8 cellular contexts compared by ENCODE assay signal in the genomic region with DNA sequence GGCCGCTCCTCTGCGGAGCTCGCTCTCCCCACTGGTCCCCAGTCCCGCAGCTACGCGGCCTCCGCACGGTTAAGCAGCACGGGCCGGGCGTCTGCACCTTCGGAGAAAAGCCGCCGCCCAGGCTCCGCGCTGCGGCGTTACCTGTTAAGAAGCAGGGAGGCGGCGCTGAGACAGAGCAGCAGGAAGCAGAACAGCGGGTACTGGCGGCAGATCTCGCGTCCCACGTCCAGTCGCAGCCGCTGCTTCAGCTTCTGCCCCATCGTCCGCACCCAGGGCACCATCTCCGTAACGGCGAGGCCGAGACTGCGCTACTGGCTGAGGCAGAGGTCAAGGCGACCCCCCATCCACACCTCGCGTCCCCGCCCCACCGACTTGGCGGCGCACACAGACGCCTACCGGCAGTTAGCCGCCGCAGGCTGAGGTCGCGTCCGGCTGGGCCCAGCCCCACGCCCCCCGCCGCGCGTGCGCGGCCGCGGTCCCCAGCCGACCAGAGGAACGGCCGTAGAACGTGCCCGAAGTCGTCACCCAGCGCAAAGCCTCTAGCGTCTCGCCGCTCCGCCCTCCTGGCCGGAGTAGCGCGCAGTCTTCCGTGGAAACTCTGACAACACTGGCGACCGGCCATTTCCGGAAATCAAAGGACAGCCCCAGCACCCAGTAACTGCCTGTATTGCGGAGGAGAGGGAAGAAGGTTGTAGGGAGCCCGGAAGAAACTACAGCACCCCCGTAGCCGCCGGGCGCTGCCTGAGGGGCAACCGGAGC. TPM values are rescaled to one million over a fixed set of nuclear protein-coding genes. Genes with fewer than 3 reads are reported as not detected.
DNase-seq lines count a peak whose midpoint lies in the region; ATAC-seq and TF ChIP-seq lines count a peak whose summit lies in the region.

A gene with protein sequence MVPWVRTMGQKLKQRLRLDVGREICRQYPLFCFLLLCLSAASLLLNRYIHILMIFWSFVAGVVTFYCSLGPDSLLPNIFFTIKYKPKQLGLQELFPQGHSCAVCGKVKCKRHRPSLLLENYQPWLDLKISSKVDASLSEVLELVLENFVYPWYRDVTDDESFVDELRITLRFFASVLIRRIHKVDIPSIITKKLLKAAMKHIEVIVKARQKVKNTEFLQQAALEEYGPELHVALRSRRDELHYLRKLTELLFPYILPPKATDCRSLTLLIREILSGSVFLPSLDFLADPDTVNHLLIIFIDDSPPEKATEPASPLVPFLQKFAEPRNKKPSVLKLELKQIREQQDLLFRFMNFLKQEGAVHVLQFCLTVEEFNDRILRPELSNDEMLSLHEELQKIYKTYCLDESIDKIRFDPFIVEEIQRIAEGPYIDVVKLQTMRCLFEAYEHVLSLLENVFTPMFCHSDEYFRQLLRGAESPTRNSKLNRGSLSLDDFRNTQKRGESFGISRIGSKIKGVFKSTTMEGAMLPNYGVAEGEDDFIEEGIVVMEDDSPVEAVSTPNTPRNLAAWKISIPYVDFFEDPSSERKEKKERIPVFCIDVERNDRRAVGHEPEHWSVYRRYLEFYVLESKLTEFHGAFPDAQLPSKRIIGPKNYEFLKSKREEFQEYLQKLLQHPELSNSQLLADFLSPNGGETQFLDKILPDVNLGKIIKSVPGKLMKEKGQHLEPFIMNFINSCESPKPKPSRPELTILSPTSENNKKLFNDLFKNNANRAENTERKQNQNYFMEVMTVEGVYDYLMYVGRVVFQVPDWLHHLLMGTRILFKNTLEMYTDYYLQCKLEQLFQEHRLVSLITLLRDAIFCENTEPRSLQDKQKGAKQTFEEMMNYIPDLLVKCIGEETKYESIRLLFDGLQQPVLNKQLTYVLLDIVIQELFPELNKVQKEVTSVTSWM (minus strand): TSS at position 421 of the 759 bp plus-strand sequence. CDS start 140 bp downstream, at position 281.

- TF ChIP-seq POLR2A in right lobe of liver (IDR thresholded peaks at IDR 0.05): peak; percentile 95

- H3K27me3 ChIP-seq in CD4-positive, alpha-beta T cell (ENCODE audit: control insufficient read depth, insufficient read depth, low read length): no peaks in the 10 kb centered on the region
- H3K27me3 ChIP-seq in dorsolateral prefrontal cortex: no peaks in the 10 kb centered on the region
- H3K27me3 ChIP-seq in right lobe of liver: no peaks in the 10 kb centered on the region

- peak within 1 kb of the TSS; percentile 95 for H3K4me3 Mint-ChIP-seq in CD4-positive, alpha-beta T cell
- peak within 1 kb of the TSS; percentile 84 for H3K4me3 Mint-ChIP-seq in activated CD4-positive, alpha-beta memory T cell treated with anti-CD3 and anti-CD28 coated beads for 36 hours

- intact Hi-C loops in CD4-positive, alpha-beta T cell (cut with DNase I, micrococcal nuclease): loop anchor here (1.0 to 5.0 kb wide), 3 partner anchors 49 to 85 kb away; partner anchors contain the start of gene SYNCRIP (in 2 of the 2)
- intact Hi-C loops in activated CD4-positive, alpha-beta memory T cell treated with anti-CD3 and anti-CD28 coated beads for 36 hours (cut with micrococcal nuclease): loop anchor here (1.0 to 5.0 kb wide), 6 partner anchors 50 to 1366 kb away; partner anchors contain the start of gene CEP162
- intact Hi-C loops in dorsolateral prefrontal cortex (cut with DNase I) (loop anchor here (1.0 to 5.0 kb wide), 3 partner anchors 50 to 84 kb away; no protein-coding TSS in a partner anchor), right lobe of liver (cut with DNase I) (no loop called here)

- CTCF ChIA-PET in CD4-positive, alpha-beta T cell (lab: Charles Lee): interaction anchor here (0.7 to 2.5 kb wide), 5 partner anchors 33 to 85 kb away, joined by 3 to 8 read pairs (median 4); partner anchors contain the start of gene SYNCRIP
- CTCF ChIA-PET in activated CD4-positive, alpha-beta memory T cell treated with anti-CD3 and anti-CD28 coated beads for 36 hours (lab: Charles Lee): interaction anchor here (0.6 to 1.8 kb wide), 7 partner anchors 16 to 239 kb away, joined by 3 to 5 read pairs (median 4); partner anchors contain the start of gene SYNCRIP

- no peaks in the 10 kb centered on the region for H3K9me3 ChIP-seq in CD4-positive, alpha-beta T cell (ENCODE audit: control insufficient read depth, low read length)
- no peaks in the 10 kb centered on the region for H3K9me3 ChIP-seq in right lobe of liver

- H3K4me1 ChIP-seq in right lobe of liver: peaks cover 0 to 21% (median 7%) of the 10 kb centered on the region in 4 donors

- H3K9me3 Mint-ChIP-seq in CD4-positive, alpha-beta T cell: no peaks in the 10 kb centered on the region
- H3K9me3 Mint-ChIP-seq in activated CD4-positive, alpha-beta memory T cell treated with anti-CD3 and anti-CD28 coated beads for 36 hours: no peaks in the 10 kb centered on the region

- ATAC-seq in CD4-positive, alpha-beta T cell (ENCODE audit: poor library complexity): peak; percentile 72
- ATAC-seq in GM19395 (IDR thresholded peaks at IDR 0.05; ENCODE audit: unreplicated experiment) (peak; percentile 89), HG03558 (IDR thresholded peaks at IDR 0.05; ENCODE audit: extremely low read depth, unreplicated experiment) (peak; percentile 79), right lobe of liver (peak; percentile 92 to 97 (median 94))

- peak within 1 kb of the TSS; percentile 93 for H3K27ac ChIP-seq in CD4-positive, alpha-beta T cell (ENCODE audit: low read depth, low read length)
- H3K27ac ChIP-seq in dorsolateral prefrontal cortex (peak within 1 kb of the TSS; percentile 75 to 98 (median 93)), right lobe of liver (peak within 1 kb of the TSS; percentile 95 to 96 (median 96))

- DNase-seq in CD4-positive, alpha-beta T cell: peak; percentile 56 to 74 (median 61)
- peak; percentile 98 for DNase-seq in NCI-H774 (lab: John Stamatoyannopoulos, UW)
- peak; percentile 90 for DNase-seq in activated CD4-positive, alpha-beta memory T cell treated with anti-CD3 and anti-CD28 coated beads for 36 hours
- DNase-seq in dorsolateral prefrontal cortex: peak; percentile 81 to 94 (median 92)
- peak; percentile 97 to 99 (median 98) for DNase-seq in right lobe of liver
- peak; percentile 78 for DNase-seq in stimulated activated CD4-positive, alpha-beta T cell treated with anti-CD3 and anti-CD28 coated beads, Interleukin-4, amount 100 ng/mL, for 24 hours

- TF ChIP-seq CTCF in CD4-positive, alpha-beta T cell (IDR thresholded peaks at IDR 0.05): no peak
- TF ChIP-seq CTCF in dorsolateral prefrontal cortex (IDR thresholded peaks at IDR 0.05 in 54 of 56, conservative IDR thresholded peaks at IDR 0.05 in 2 of 56; ENCODE audit: low read depth in 1 of 56, partially characterized antibody in 56 of 56) (peak in 21 of 56 donors; percentile 4 to 47 (median 23)), right lobe of liver (IDR thresholded peaks at IDR 0.05) (peak in 1 of 4 donors; percentile 11)

- H3K27me3 Mint-ChIP-seq in CD4-positive, alpha-beta T cell: no peaks in the 10 kb centered on the region
- H3K27me3 Mint-ChIP-seq in activated CD4-positive, alpha-beta memory T cell treated with anti-CD3 and anti-CD28 coated beads for 36 hours: no peaks in the 10 kb centered on the region

- H3K36me3 ChIP-seq in right lobe of liver: no peaks in the 10 kb centered on the region

- H3K4me3 ChIP-seq in dorsolateral prefrontal cortex: peak within 1 kb of the TSS; percentile 67 to 98 (median 86)
- peak within 1 kb of the TSS; percentile 72 to 81 (median 77) for H3K4me3 ChIP-seq in right lobe of liver

- 0% methylated on average over 4 of the region's 82 CpGs for WGBS in right lobe of liver (ENCODE audit: insufficient coverage, low coverage, low lambda C conversion rate, missing lambda C conversion rate)

- POLR2A ChIA-PET in CD4-positive, alpha-beta T cell (lab: Charles Lee): interaction anchor here (0.6 to 5.6 kb wide), 16 partner anchors 8 to 1734 kb away, joined by 3 to 174 read pairs (median 4); partner anchors contain the start of genes CYB5R4 and SYNCRIP
- POLR2A ChIA-PET in activated CD4-positive, alpha-beta memory T cell treated with anti-CD3 and anti-CD28 coated beads for 36 hours (lab: Charles Lee): interaction anchor here (0.8 to 5.5 kb wide), 9 partner anchors 8 to 1734 kb away, joined by 4 to 61 read pairs (median 7); partner anchors contain the start of genes CYB5R4 and SYNCRIP

- peaks cover 46% of the 10 kb centered on the region for H3K36me3 Mint-ChIP-seq in CD4-positive, alpha-beta T cell (ENCODE audit: low read depth)
- H3K36me3 Mint-ChIP-seq in activated CD4-positive, alpha-beta memory T cell treated with anti-CD3 and anti-CD28 coated beads for 36 hours: peaks cover 13% of the 10 kb centered on the region

- peaks cover 58% of the 10 kb centered on the region for H3K4me1 Mint-ChIP-seq in CD4-positive, alpha-beta T cell (ENCODE audit: low read depth)
- peaks cover 33% of the 10 kb centered on the region for H3K4me1 Mint-ChIP-seq in activated CD4-positive, alpha-beta memory T cell treated with anti-CD3 and anti-CD28 coated beads for 36 hours (ENCODE audit: low read depth)

- peak within 1 kb of the TSS; percentile 85 for H3K27ac Mint-ChIP-seq in CD4-positive, alpha-beta T cell
- peak within 1 kb of the TSS; percentile 94 for H3K27ac Mint-ChIP-seq in activated CD4-positive, alpha-beta memory T cell treated with anti-CD3 and anti-CD28 coated beads for 36 hours

RNA-seq across cellular contexts. Expression of the gene that starts here (rescaled TPM):
- 10 to 100 TPM; 30.8 to 31.5 TPM for total RNA-seq in CD4-positive, alpha-beta T cell
- total RNA-seq in activated CD4-positive, alpha-beta memory T cell treated with anti-CD3 and anti-CD28 coated beads for 36 hours: 10 to 100 TPM; 50.9 to 59.6 TPM
- total RNA-seq in dorsolateral prefrontal cortex (100 to 1,000 TPM in 46 of 120 experiments, 10 to 100 TPM in 74; 64.2 to 128 (median 96.7) TPM), right lobe of liver (10 to 100 TPM; 35.0 to 72.5 (median 51.9) TPM)

Comparison
In these comparisons a context has a peak if more than half of its experiments do, and no peak if none do; other contexts are left out.
1. Peak in every context shown above with its lines: DNase-seq, ATAC-seq, H3K4me3 ChIP-seq and H3K27ac ChIP-seq.
2. intact Hi-C loops: an anchor here in CD4-positive, alpha-beta T cell (1.0 to 5.0 kb wide), activated CD4-positive, alpha-beta memory T cell treated with anti-CD3 and anti-CD28 coated beads for 36 hours (1.0 to 5.0 kb wide) and dorsolateral prefrontal cortex (1.0 to 5.0 kb wide); none called in right lobe of liver.